Comparison of ENCODE assay signal across 8 cellular contexts in genomic region chr22:20115691-20116375, GRCh38. TPM values are rescaled to one million over a fixed set of nuclear protein-coding genes. Genes with fewer than 3 reads are reported as not detected.
DNase-seq lines count a peak whose midpoint lies in the region; ATAC-seq and TF ChIP-seq lines count a peak whose summit lies in the region.

TSS of gene RANBP1 (plus strand) at chr22:20116104. CDS start at chr22:20116185, 81 bp downstream.

- H3K79me2 ChIP-seq in ACC112 (ENCODE audit: control insufficient read depth, insufficient read depth, low read length, unreplicated experiment) = peaks cover 49% of the 10 kb centered on the region

- ATAC-seq in mucosa of descending colon (no peak), aorta (ENCODE audit: low FRiP score) (no peak), HG03196 (IDR thresholded peaks at IDR 0.05; ENCODE audit: unreplicated experiment) (no peak)

- DNase-seq in MG63 = no peak
- DNase-seq in dermis microvascular lymphatic vessel endothelial cell (ENCODE audit: low read depth in 2 of 2) = no peak
- DNase-seq in mucosa of descending colon = peak in 2 of 3 donors; percentile 30 to 61
- peak; percentile 50 to 75 for DNase-seq in aorta
- DNase-seq in SK-N-DZ (ENCODE audit: low spot score) = no peak
- DNase-seq in NCI-H748 treated with DMSO at 0.1 percent for 48 hours (lab: John Stamatoyannopoulos, UW) = no peak

- WGBS in aorta, 2 donors = 67 to 68% methylated on average over 30 of the region's 30 CpGs

- H3K27me3 ChIP-seq in ACC112 (ENCODE audit: insufficient read depth, low read length) (no peaks in the 10 kb centered on the region), MG63 (no peaks in the 10 kb centered on the region), aorta (ENCODE audit: control insufficient read depth in 1 of 2, insufficient read depth in 2 of 2, low read length in 1 of 2) (no peaks in the 10 kb centered on the region)

- intact Hi-C loops in mucosa of descending colon (cut with DNase I, micrococcal nuclease) (no loop called here), aorta (cut with DNase I) (loop anchor here (2.0 to 5.0 kb wide), 2 partner anchors 34 to 35 kb away; partner anchors contain the start of gene DGCR8 (in 2 of the 2))

- H2AFZ ChIP-seq in ACC112 (ENCODE audit: low read length, unreplicated experiment) = peak within 1 kb of the TSS; percentile 51

- H3K9me3 ChIP-seq in MG63 (no peaks in the 10 kb centered on the region), mucosa of descending colon (no peaks in the 10 kb centered on the region), aorta (ENCODE audit: control insufficient read depth, low read length) (no peaks in the 10 kb centered on the region)

- H3K4me3 ChIP-seq in ACC112 (ENCODE audit: low read depth, low read length) (peak within 1 kb of the TSS; percentile 91), MG63 (peak within 1 kb of the TSS; percentile 97), mucosa of descending colon (peak within 1 kb of the TSS; percentile 38), aorta (ENCODE audit: low read length in 2 of 2) (peak within 1 kb of the TSS in 1 of 2 donors; percentile 60)

- H3K27ac ChIP-seq in ACC112 (ENCODE audit: low read depth, low read length) (peak within 1 kb of the TSS; percentile 61), aorta (ENCODE audit: low read depth in 1 of 2, low read length in 2 of 2) (peak within 1 kb of the TSS in 1 of 2 donors; percentile 60)

- H3K36me3 ChIP-seq in ACC112 (ENCODE audit: insufficient read depth, low read length) (peaks cover 4% of the 10 kb centered on the region; the same call in 1 of the 2 replicates), MG63 (peaks cover 77% of the 10 kb centered on the region), mucosa of descending colon (ENCODE audit: low read depth) (peaks cover 6% of the 10 kb centered on the region), aorta (ENCODE audit: control insufficient read depth in 1 of 2, insufficient read depth in 2 of 2, low read length in 1 of 2) (no peaks in the 10 kb centered on the region)

- peaks cover 15% of the 10 kb centered on the region for H3K4me1 ChIP-seq in ACC112 (ENCODE audit: control insufficient read depth, insufficient read depth, low read length, unreplicated experiment)
- peaks cover 25% of the 10 kb centered on the region for H3K4me1 ChIP-seq in mucosa of descending colon (ENCODE audit: low read depth)
- H3K4me1 ChIP-seq in aorta (ENCODE audit: control insufficient read depth in 1 of 2, insufficient read depth in 2 of 2, low read length in 2 of 2) = no peaks in the 10 kb centered on the region

- TF ChIP-seq CTCF in mucosa of descending colon (IDR thresholded peaks at IDR 0.05) = no peak

RNA-seq across cellular contexts. Expression of gene RANBP1, which starts in this region (rescaled TPM):
- 841 and 1,160 TPM in 2 replicates for total RNA-seq in MG63 (2014; rRNA removed; shearing (Covaris generic); ENCODE audit: low replicate concordance)
- 113 and 148 TPM in 2 replicates for total RNA-seq in dermis microvascular lymphatic vessel endothelial cell
- total RNA-seq in mucosa of descending colon = 100 to 1,000 TPM in 1 of 3 donors, 10 to 100 TPM in 2; 58.4 to 102 (median 66.0) TPM
- total RNA-seq in aorta = 10 to 100 TPM; 49.8 to 54.7 TPM
- polyA plus RNA-seq in aorta = 10 to 100 TPM; 57.6 to 75.0 TPM
- 1,231 and 1,346 TPM in 2 replicates for polyA plus RNA-seq in SK-N-DZ (2014; cell fraction: cytosol; rRNA removed)
- polyA plus RNA-seq in SK-N-DZ (2014; cell fraction: nucleus; rRNA removed) = 922 and 1,167 TPM in 2 replicates

Comparison
In these comparisons a context has a peak if more than half of its experiments do, and no peak if none do; other contexts are left out.
1. DNase-seq: peak in mucosa of descending colon (2 of 3) and aorta (2 of 2); none in MG63 (single experiment), dermis microvascular lymphatic vessel endothelial cell (0 of 2), SK-N-DZ (single experiment) and NCI-H748 treated with DMSO at 0.1 percent for 48 hours (single experiment).
2. intact Hi-C loops: an anchor here in aorta (2.0 to 5.0 kb wide); none called in mucosa of descending colon.